25 cellular contexts compared by ENCODE assay signal in the genomic region with DNA sequence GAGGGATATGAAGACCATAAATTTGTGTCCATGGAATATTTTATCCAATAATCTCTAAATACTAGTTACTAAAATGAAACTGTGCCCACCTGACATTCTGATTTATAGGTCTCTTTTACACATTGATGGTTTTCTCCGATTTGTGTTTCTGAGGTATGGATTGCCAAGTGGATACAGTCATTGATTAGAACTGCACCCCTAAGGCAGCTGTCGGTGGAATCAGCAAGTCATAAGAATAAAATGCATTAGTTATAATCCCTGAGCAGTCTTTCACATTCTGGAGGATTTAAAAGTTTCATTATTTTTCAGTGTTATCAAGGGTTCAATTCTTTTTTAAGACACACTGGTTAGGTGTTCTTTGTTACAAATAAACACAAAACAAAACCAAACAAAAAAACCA. TPM values are rescaled to one million over a fixed set of nuclear protein-coding genes. Genes with fewer than 3 reads are reported as not detected.
DNase-seq lines count a peak whose midpoint lies in the region; ATAC-seq and TF ChIP-seq lines count a peak whose summit lies in the region.
"Had no signal": no experiment of that assay in that cellular context is flagged by ENCODE, and none has a peak within 500 bp of the region (broad histone marks: within the 10 kb centered on the region; RNA-seq: fewer than 3 reads in every experiment).

No MANE protein-coding gene starts in this region.

- no peak for TF ChIP-seq CTCF in foreskin keratinocyte (conservative IDR thresholded peaks at IDR 0.05)

- H3K27ac ChIP-seq in right cardiac atrium (ENCODE audit: low read length) (no peak overlapping the region), foreskin keratinocyte (peak overlapping the region; percentile 26), subcutaneous abdominal adipose tissue (ENCODE audit: low read depth, low read length) (peak overlapping the region; percentile 93)
- H3K27ac ChIP-seq: KMS-11, Peyer's patch, SJSA1 had no signal

- ATAC-seq in right cardiac atrium: no peak
- ATAC-seq in Right ventricle myocardium inferior: no peak
- ATAC-seq in foreskin keratinocyte: peak; percentile 23

- WGBS in right cardiac atrium: 44% methylated on average over 2 of the region's 2 CpGs

- peaks cover 2 to 9% (median 7%) of the 10 kb centered on the region in 5 donors for H3K36me3 ChIP-seq in subcutaneous abdominal adipose tissue (ENCODE audit: control insufficient read depth in 5 of 5, insufficient read depth in 5 of 5, low read length in 5 of 5)
- H3K36me3 ChIP-seq: HAP-1, Peyer's patch had no signal

- H3K4me3 ChIP-seq in right cardiac atrium (ENCODE audit: low read length): peak overlapping the region; percentile 56
- H3K4me3 ChIP-seq in subcutaneous abdominal adipose tissue (ENCODE audit: low read depth in 1 of 5, low read length in 5 of 5): peak overlapping the region in 1 of 5 donors; percentile 91
- H3K4me3 ChIP-seq: GM23338, HAP-1, SJSA1 had no signal

- no peaks in the 10 kb centered on the region for H3K27me3 ChIP-seq in right cardiac atrium (ENCODE audit: control insufficient read depth, insufficient read depth)
- H3K27me3 ChIP-seq in foreskin keratinocyte: no peaks in the 10 kb centered on the region
- no peaks in the 10 kb centered on the region for H3K27me3 ChIP-seq in subcutaneous abdominal adipose tissue (ENCODE audit: control insufficient read depth in 5 of 5, insufficient read depth in 4 of 5, low read length in 5 of 5)
- H3K27me3 ChIP-seq: Peyer's patch, SJSA1 had no signal

- peak overlapping the region in 1 of 5 donors; percentile 49 for H3K9ac ChIP-seq in subcutaneous abdominal adipose tissue (ENCODE audit: low read length in 5 of 5)
- H3K9ac ChIP-seq: KMS-11 had no signal

- intact Hi-C loops in right cardiac atrium (cut with DNase I): no loop called here
- intact Hi-C loops in Right ventricle myocardium inferior (cut with DNase I): loop anchor here (5.0 kb wide), 1 partner anchor 66 kb away; no protein-coding TSS in a partner anchor

- DNase-seq in right cardiac atrium (no peak), Right ventricle myocardium inferior (ENCODE audit: missing footprints) (no peak), LHCN-M2 (ENCODE audit: low read depth) (peak; percentile 36), foreskin keratinocyte (peak in 1 of 2 donors; percentile 19), NCI-H187 (lab: John Stamatoyannopoulos, UW) (no peak)
- no peak for DNase-seq in activated naive CD4-positive, alpha-beta T cell (lab: John Stamatoyannopoulos, UW)
- no peak for DNase-seq in activated T-cell treated with anti-CD3 and anti-CD28 coated beads, Interleukin-2, amount 50 U/mL, for 1 hour
- DNase-seq: CD4-positive, CD25-positive, alpha-beta regulatory T cell; COR-L47; DMS 273 treated with DMSO at 0.1 percent for 48 hours; DND-41; MV-4-11; NCI-H1105 treated with DMSO at 0.1 percent for 48 hours; NCI-H1694; NCI-H2081 treated with DMSO at 0.1 percent for 48 hours; NCI-H446; NCI-H526; Peyer's patch had no signal

- no peaks in the 10 kb centered on the region for H3K9me3 ChIP-seq in right cardiac atrium (ENCODE audit: control insufficient read depth, low read length)
- no peaks in the 10 kb centered on the region for H3K9me3 ChIP-seq in subcutaneous abdominal adipose tissue (ENCODE audit: control insufficient read depth in 5 of 5, low read length in 5 of 5)
- H3K9me3 ChIP-seq: HAP-1, Peyer's patch, SJSA1 had no signal

- H3K4me1 ChIP-seq in right cardiac atrium (ENCODE audit: control insufficient read depth, insufficient read depth, low read length): peaks cover 14% of the 10 kb centered on the region
- H3K4me1 ChIP-seq in foreskin keratinocyte: peaks cover 10% of the 10 kb centered on the region
- H3K4me1 ChIP-seq in subcutaneous abdominal adipose tissue (ENCODE audit: control insufficient read depth in 5 of 5, insufficient read depth in 5 of 5, low read length in 5 of 5): peaks cover 3 to 88% (median 71%) of the 10 kb centered on the region in 5 donors
- H3K4me1 ChIP-seq: Peyer's patch had no signal

RNA-seq across cellular contexts. Expression of a gene that starts 6.0 kb away (rescaled TPM):
- total RNA-seq in right cardiac atrium (100 to 1,000 TPM in 3 of 4 donors, 10 to 100 TPM in 1; 97.9 to 128 (median 119) TPM), Right ventricle myocardium inferior (109 TPM), LHCN-M2 (2014; rRNA removed) (388 and 506 TPM in 2 replicates), foreskin keratinocyte (6.3 and 8.4 TPM in 2 replicates)
- polyA plus RNA-seq in right cardiac atrium (76.0 TPM), foreskin keratinocyte (1.8 and 2.6 TPM in 2 replicates)
- polyA plus RNA-seq in LHCN-M2 (2012): 228 TPM
- total RNA-seq: HT1080, M059J had no signal
- polyA plus RNA-seq: CD4-positive, CD25-positive, alpha-beta regulatory T cell had no signal

Comparison
In these comparisons a context has a peak if more than half of its experiments do, and no peak if none do; other contexts are left out.
1. RNA of a gene that starts 6.0 kb away (total RNA-seq): 388 to 506 TPM in LHCN-M2, 97.9 to 128 TPM in right cardiac atrium and 109 TPM in Right ventricle myocardium inferior (single experiment); 6.3 to 8.4 TPM in foreskin keratinocyte; every median in the first group is over 10 times any median in the second.